14 cellular contexts compared by ENCODE assay signal in the genomic region with DNA sequence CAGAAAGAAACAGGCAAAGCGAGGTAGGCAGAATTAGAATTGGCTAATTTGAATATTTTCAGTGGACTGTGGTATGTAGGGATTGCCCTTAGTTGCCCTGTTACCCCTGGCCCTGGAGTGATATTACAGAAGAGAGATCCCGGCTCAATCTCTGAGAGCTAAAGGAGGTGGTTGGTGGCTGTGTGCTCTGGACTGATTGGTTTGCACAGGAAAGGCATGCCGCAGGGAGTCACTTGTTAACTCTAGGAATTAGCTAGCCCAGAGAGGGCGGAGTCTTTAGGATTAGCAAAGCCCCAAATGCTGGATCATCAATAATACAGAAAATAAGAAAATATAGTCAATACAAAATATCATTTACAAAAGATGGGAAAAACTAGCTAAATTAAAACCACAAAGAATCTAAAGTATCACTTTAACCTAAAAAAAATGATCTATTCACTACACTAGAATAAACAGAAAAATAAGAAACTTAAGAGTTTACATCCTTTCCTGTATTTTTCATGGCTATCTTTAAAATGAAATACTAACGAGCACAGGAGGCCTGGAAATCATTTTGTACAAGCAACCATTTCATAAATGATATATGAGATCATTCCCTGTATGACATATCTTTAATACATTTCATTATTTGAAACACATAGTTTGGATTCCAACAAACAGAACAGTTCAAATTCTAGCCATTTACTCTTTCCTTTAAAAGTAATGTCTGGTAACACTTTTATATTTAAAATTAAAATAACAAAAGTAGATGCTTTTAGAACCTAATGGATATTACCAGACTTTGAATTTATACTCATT.
A peak's percentile ranks its signal among the peaks of the same experiment; 100 is the strongest.
DNase-seq lines count a peak whose midpoint lies in the region; ATAC-seq and TF ChIP-seq lines count a peak whose summit lies in the region.
"Had no signal": no experiment of that assay in that cellular context is flagged by ENCODE, and none has a peak within 500 bp of the region (broad histone marks: within the 10 kb centered on the region; RNA-seq: fewer than 3 reads in every experiment).

No MANE protein-coding gene starts in this region.

- TF ChIP-seq POLR2A in prostate gland (IDR thresholded peaks at IDR 0.05): no peak

- no peaks in the 10 kb centered on the region for H4K20me1 ChIP-seq in PC-3 (ENCODE audit: low read length)

- H3K4me3 Mint-ChIP-seq in chondrocyte (ENCODE audit: unreplicated experiment): peak overlapping the region; percentile 29
- H3K4me3 Mint-ChIP-seq: activated B cell treated with CpG ODN at 0.5 μM for 24 hours; activated naive CD4-positive, alpha-beta T cell treated with anti-CD3 and anti-CD28 coated beads, Interleukin-2, amount 50 U/mL, for 24 hours; natural killer cell treated with Interleukin-12 subunit alpha and Interleukin-12 subunit beta and Interleukin-15 and Interleukin-18, amount 100 ng/mL, for 72 hours had no signal

- no peaks in the 10 kb centered on the region for H3K9me3 Mint-ChIP-seq in chondrocyte (ENCODE audit: low read depth)
- H3K9me3 Mint-ChIP-seq: activated B cell treated with CpG ODN at 0.5 μM for 24 hours; activated naive CD4-positive, alpha-beta T cell treated with anti-CD3 and anti-CD28 coated beads, Interleukin-2, amount 50 U/mL, for 24 hours; natural killer cell treated with Interleukin-12 subunit alpha and Interleukin-12 subunit beta and Interleukin-15 and Interleukin-18, amount 100 ng/mL, for 72 hours had no signal

- peaks cover 40% of the 10 kb centered on the region for H3K4me1 ChIP-seq in A673 (ENCODE audit: insufficient read depth, low read length, poor library complexity, severe bottlenecking)
- H3K4me1 ChIP-seq in muscle layer of colon (ENCODE audit: insufficient read depth, low read length): peaks cover 31% of the 10 kb centered on the region
- H3K4me1 ChIP-seq in PC-3 (ENCODE audit: insufficient read depth, low read length): no peaks in the 10 kb centered on the region
- H3K4me1 ChIP-seq in prostate gland (replicated peaks): no peaks in the 10 kb centered on the region

- H3K36me3 Mint-ChIP-seq in chondrocyte (ENCODE audit: low read depth): no peaks in the 10 kb centered on the region

- H3K79me2 ChIP-seq in PC-3 (ENCODE audit: low read length): no peaks in the 10 kb centered on the region

- H3K36me3 ChIP-seq in A673 (ENCODE audit: insufficient read depth, low read length, poor library complexity, severe bottlenecking) (no peaks in the 10 kb centered on the region), KOPT-K1 (ENCODE audit: insufficient read depth, low read length) (no peaks in the 10 kb centered on the region), muscle layer of colon (ENCODE audit: insufficient read depth, low read length) (no peaks in the 10 kb centered on the region), PC-3 (ENCODE audit: low read depth, low read length) (no peaks in the 10 kb centered on the region), prostate gland (no peaks in the 10 kb centered on the region)
- H3K36me3 ChIP-seq: stomach had no signal

- CTCF ChIA-PET in A673 (lab: Charles Lee): no interaction called here
- CTCF ChIA-PET in PC-3 (lab: Charles Lee): no interaction called here

- H3K4me2 ChIP-seq in PC-3 (ENCODE audit: low read length): no peak overlapping the region

- BruUV-seq in A673 (replicated peaks; lab: Mats Ljungman, UMichigan): no TSS peak
- BruUV-seq in PC-3 (replicated peaks; lab: Mats Ljungman, UMichigan): no TSS peak

- intact Hi-C loops in A673 (cut with micrococcal nuclease; ENCODE audit: unreplicated experiment) (loop anchor here (5.0 kb wide), 1 partner anchor 93 kb away; no protein-coding TSS in a partner anchor), PC-3 (cut with micrococcal nuclease) (no loop called here), prostate gland (cut with DNase I) (no loop called here)

- H3K4me3 ChIP-seq in A673 (ENCODE audit: low read depth, low read length, poor library complexity, severe bottlenecking): no peak overlapping the region
- H3K4me3 ChIP-seq in muscle layer of colon (ENCODE audit: low read depth in 1 of 2, low read length in 2 of 2): no peak overlapping the region
- H3K4me3 ChIP-seq in PC-3 (ENCODE audit: low read length): no peak overlapping the region
- H3K4me3 ChIP-seq in prostate gland: no peak overlapping the region
- H3K4me3 ChIP-seq: stomach had no signal

- no peak for ATAC-seq in PC-3
- ATAC-seq: left ventricle myocardium superior; natural killer cell treated with Interleukin-12 subunit alpha and Interleukin-12 subunit beta and Interleukin-15 and Interleukin-18, amount 100 ng/mL, for 72 hours had no signal

- H3K9ac ChIP-seq in muscle layer of colon (ENCODE audit: low read length) (no peak overlapping the region), PC-3 (ENCODE audit: low read length) (no peak overlapping the region)

- no peak overlapping the region for H2AFZ ChIP-seq in PC-3 (ENCODE audit: low read length)

- WGBS in prostate gland: 90% methylated on average over 5 of the region's 5 CpGs

- H3K27me3 Mint-ChIP-seq in chondrocyte (ENCODE audit: low read depth): no peaks in the 10 kb centered on the region
- H3K27me3 Mint-ChIP-seq: activated naive CD4-positive, alpha-beta T cell treated with anti-CD3 and anti-CD28 coated beads, Interleukin-2, amount 50 U/mL, for 24 hours had no signal

- peak overlapping the region; percentile 86 for H3K27ac Mint-ChIP-seq in chondrocyte (ENCODE audit: unreplicated experiment)
- H3K27ac Mint-ChIP-seq: activated B cell treated with CpG ODN at 0.5 μM for 24 hours; activated naive CD4-positive, alpha-beta T cell treated with anti-CD3 and anti-CD28 coated beads, Interleukin-2, amount 50 U/mL, for 24 hours; natural killer cell treated with Interleukin-12 subunit alpha and Interleukin-12 subunit beta and Interleukin-15 and Interleukin-18, amount 100 ng/mL, for 72 hours had no signal

- H3F3A ChIP-seq in PC-3 (ENCODE audit: low read length, unreplicated experiment): no peaks in the 10 kb centered on the region

- no peak overlapping the region for H3K27ac ChIP-seq in A673 (ENCODE audit: low read depth, low read length, poor library complexity, severe bottlenecking)
- peak overlapping the region; percentile 60 for H3K27ac ChIP-seq in KOPT-K1 (ENCODE audit: low read depth, low read length, poor library complexity, severe bottlenecking)
- peak overlapping the region; percentile 3 for H3K27ac ChIP-seq in muscle layer of colon (ENCODE audit: low read depth, low read length)
- H3K27ac ChIP-seq in PC-3 (ENCODE audit: low read length): no peak overlapping the region
- H3K27ac ChIP-seq in prostate gland: no peak overlapping the region

- H3K9me2 ChIP-seq in PC-3 (replicated peaks; ENCODE audit: low read length): no peaks in the 10 kb centered on the region

- no peaks in the 10 kb centered on the region for H3K27me3 ChIP-seq in A673 (replicated peaks; ENCODE audit: insufficient read depth, low read depth, low read length, poor library complexity)
- no peaks in the 10 kb centered on the region for H3K27me3 ChIP-seq in muscle layer of colon (ENCODE audit: control insufficient read depth in 1 of 2, insufficient read depth in 2 of 2, low read length in 2 of 2)
- H3K27me3 ChIP-seq in PC-3 (ENCODE audit: low read length): no peaks in the 10 kb centered on the region
- no peaks in the 10 kb centered on the region for H3K27me3 ChIP-seq in prostate gland (replicated peaks; ENCODE audit: insufficient read depth)
- H3K27me3 ChIP-seq: stomach had no signal

- DNase-seq in A673 (ENCODE audit: low spot score) (peak; percentile 62), chondrocyte (ENCODE audit: low spot score) (no peak), PC-3 (no peak), GOT3 (lab: John Stamatoyannopoulos, UW) (no peak), prostate gland (ENCODE audit: low spot score) (no peak), HuH-7 (ENCODE audit: low spot score) (no peak)
- DNase-seq: activated B cell treated with CpG ODN at 0.5 μM for 24 hours; central memory CD4-positive, alpha-beta T cell; left ventricle myocardium superior; stomach had no signal

- POLR2A ChIA-PET in A673 (lab: Charles Lee; ENCODE audit: low non-redundant PET) (interaction anchor here (0.6 kb wide), 1 partner anchor 26 kb away, joined by 10 read pairs; no protein-coding TSS in a partner anchor), PC-3 (lab: Charles Lee; ENCODE audit: unreplicated experiment) (no interaction called here)

- H3K9me3 ChIP-seq in A673 (ENCODE audit: low read depth, low read length, poor library complexity, severe bottlenecking) (no peaks in the 10 kb centered on the region), KOPT-K1 (ENCODE audit: insufficient read depth, low read length, poor library complexity, severe bottlenecking) (no peaks in the 10 kb centered on the region), muscle layer of colon (ENCODE audit: low read length) (no peaks in the 10 kb centered on the region), PC-3 (ENCODE audit: low read length) (no peaks in the 10 kb centered on the region), prostate gland (no peaks in the 10 kb centered on the region)
- H3K9me3 ChIP-seq: stomach had no signal

- peaks cover 69% of the 10 kb centered on the region for H3K4me1 Mint-ChIP-seq in chondrocyte (ENCODE audit: low read depth)
- H3K4me1 Mint-ChIP-seq: activated B cell treated with CpG ODN at 0.5 μM for 24 hours had no signal

- TF ChIP-seq CTCF in A673 (conservative IDR thresholded peaks at IDR 0.05; ENCODE audit: low read depth, low read length): no peak
- no peak for TF ChIP-seq CTCF in chondrocyte (IDR thresholded peaks at IDR 0.05)
- TF ChIP-seq CTCF in PC-3 (conservative IDR thresholded peaks at IDR 0.05; ENCODE audit: low read depth, low read length): no peak
- no peak for TF ChIP-seq CTCF in prostate gland (IDR thresholded peaks at IDR 0.05)

Comparison
In these comparisons a context has a peak if more than half of its experiments do, and no peak if none do; other contexts are left out.
1. H3K27ac ChIP-seq: peak in KOPT-K1 (single experiment) and muscle layer of colon (single experiment); none in A673 (single experiment), PC-3 (single experiment) and prostate gland (0 of 2).